Comparison of ENCODE assay signal across 32 cellular contexts in genomic region chr9:136650648-136651047, GRCh38. TPM values are rescaled to one million over a fixed set of nuclear protein-coding genes. Genes with fewer than 3 reads are reported as not detected.
DNase-seq lines count a peak whose midpoint lies in the region; ATAC-seq, FAIRE-seq and TF ChIP-seq lines count a peak whose summit lies in the region.
"Had no signal": no experiment of that assay in that cellular context is flagged by ENCODE, and none has a peak within 500 bp of the region (broad histone marks: within the 10 kb centered on the region; RNA-seq: fewer than 3 reads in every experiment).

No MANE protein-coding gene starts in this region.

- peak; percentile 59 for DNase-seq in GM12865 (ENCODE audit: low read depth)
- peak; percentile 37 for DNase-seq in Kasumi-1 (lab: John Stamatoyannopoulos, UW)
- peak; percentile 55 for DNase-seq in GM12878 (ENCODE audit: low read depth, low spot score)
- no peak for DNase-seq in stimulated activated naive B cell treated with anti-CD40 and anti-IgM and Interleukin-4, amounts not matched to agents 10 μg/mL and 1 μg/mL and 100 μg/mL, for 72 hours
- DNase-seq in CD4-positive, alpha-beta T cell: no peak
- no peak for DNase-seq in NCI-H1436 (lab: John Stamatoyannopoulos, UW)
- no peak for DNase-seq in GM19239 (ENCODE audit: insufficient read length, low spot score)
- DNase-seq: activated CD4-positive, alpha-beta T cell treated with anti-CD3 and anti-CD28 coated beads, Interleukin-2, amount 50 U/mL, for 48 hours; activated CD8-positive, alpha-beta memory T cell treated with anti-CD3 and anti-CD28 coated beads, Interleukin-2, amount 50 U/mL, for 4 hours; activated naive CD4-positive, alpha-beta T cell treated with Interleukin-2 at 50 U/mL for 16 hours; C1 segment of cervical spinal cord; colonic mucosa; DMS79; effector CD8-positive, alpha-beta T cell; GDM1; Karpas-422; left lung; NCI-H146; NCI-H345; NCI-H69; SIG-M5; sigmoid colon; stimulated activated CD4-positive, alpha-beta T cell treated with anti-CD3 and anti-CD28 coated beads, Interleukin-12 subunit alpha, Interleukin-12 subunit beta, amount 100 ng/mL, for 4 hours; stimulated activated CD4-positive, alpha-beta T cell treated with anti-CD3 and anti-CD28 coated beads, Interleukin-4, amount 100 ng/mL, for 1 hour; T1000; tibial artery had no signal

- H3K27me3 ChIP-seq in GM12878 (replicated peaks in 1 of 2; ENCODE audit: control insufficient read depth in 2 of 2, insufficient read depth in 2 of 2, low read length in 1 of 2): peaks cover 1 to 5% of the 10 kb centered on the region in 2 experiments; a peak in 3 of 4 replicates
- peaks cover 35% of the 10 kb centered on the region for H3K27me3 ChIP-seq in CD4-positive, alpha-beta T cell (ENCODE audit: control insufficient read depth, insufficient read depth, low read length)

- CTCF ChIA-PET in GM12878 (lab: Yijun Ruan, JAX): interaction anchor here (1.0 kb wide), 3 partner anchors 13 to 163 kb away, joined by 3 read pairs; no protein-coding TSS in a partner anchor
- CTCF ChIA-PET in CD4-positive, alpha-beta T cell (lab: Charles Lee): no interaction called here

- H3K9me3 ChIP-seq in GM12878 (replicated peaks; ENCODE audit: control insufficient read depth, insufficient read depth, low read length): no peaks in the 10 kb centered on the region
- no peaks in the 10 kb centered on the region for H3K9me3 ChIP-seq in CD4-positive, alpha-beta T cell (ENCODE audit: control insufficient read depth, low read length)
- H3K9me3 ChIP-seq: colonic mucosa, left lung, neutrophil, sigmoid colon, tibial artery had no signal

- no peak for TF ChIP-seq RAD21 in GM12878 (IDR thresholded peaks at IDR 0.05; ENCODE audit: insufficient read depth, low read depth, low read length)

- RAD21 ChIA-PET in GM12878 (lab: Charles Lee; ENCODE audit: unreplicated experiment): interaction anchor here (0.6 kb wide), 1 partner anchor 396 kb away, joined by 3 read pairs; no protein-coding TSS in a partner anchor

- SMC1A ChIA-PET in GM12878 (lab: Charles Lee; ENCODE audit: uncharacterized antibody, unreplicated experiment): interaction anchor here (0.6 kb wide), 1 partner anchor 146 kb away, joined by 3 read pairs; the partner anchor contains the start of gene CCDC183

- H3K4me1 Mint-ChIP-seq in stimulated activated naive B cell treated with anti-CD40 and anti-IgM and Interleukin-4, amounts not matched to agents 10 μg/mL and 1 μg/mL and 100 μg/mL, for 72 hours: peaks cover 13 to 46% of the 10 kb centered on the region in 2 donors
- no peaks in the 10 kb centered on the region for H3K4me1 Mint-ChIP-seq in CD4-positive, alpha-beta T cell (ENCODE audit: low read depth)

- ATAC-seq in GM12878: peak; percentile 64
- peak; percentile 66 to 76 for ATAC-seq in stimulated activated naive B cell treated with anti-CD40 and anti-IgM and Interleukin-4, amounts not matched to agents 10 μg/mL and 1 μg/mL and 100 μg/mL, for 72 hours (replicated peaks)
- no peak for ATAC-seq in CD4-positive, alpha-beta T cell (ENCODE audit: poor library complexity)
- ATAC-seq: activated CD4-positive, CD25-positive, alpha-beta regulatory T cell treated with anti-CD3 and anti-CD28 coated beads, Interleukin-2, amount 50 U/mL, for 24 hours; left lung; Panc1 had no signal

- TF ChIP-seq POLR2A in GM12878 (IDR thresholded peaks at IDR 0.05; ENCODE audit: low read depth, low read length): no peak

- no peaks in the 10 kb centered on the region; the same call in 1 of the 2 replicates for H3K4me1 ChIP-seq in GM12878 (ENCODE audit: control insufficient read depth, insufficient read depth, low read length)
- H3K4me1 ChIP-seq: sigmoid colon, tibial artery had no signal

- TF ChIP-seq CTCF in GM12865 (IDR thresholded peaks at IDR 0.05; ENCODE audit: insufficient read depth, low read depth, low read length, missing control alignments) (no peak), GM12878 (IDR thresholded peaks at IDR 0.05 in 2 of 3, conservative IDR thresholded peaks at IDR 0.05 in 1 of 3; ENCODE audit: control insufficient read depth in 2 of 3, extremely low read depth in 1 of 3, insufficient read depth in 1 of 3, low read depth in 3 of 3, low read length in 3 of 3) (no peak)
- no peak for TF ChIP-seq CTCF in CD4-positive, alpha-beta T cell (IDR thresholded peaks at IDR 0.05)

- no peak overlapping the region for H3K4me3 Mint-ChIP-seq in stimulated activated naive B cell treated with anti-CD40 and anti-IgM and Interleukin-4, amounts not matched to agents 10 μg/mL and 1 μg/mL and 100 μg/mL, for 72 hours
- no peak overlapping the region for H3K4me3 Mint-ChIP-seq in CD4-positive, alpha-beta T cell

- intact Hi-C loops in GM12878 (cut with micrococcal nuclease; ENCODE audit: unreplicated experiment): no loop called here
- intact Hi-C loops in CD4-positive, alpha-beta T cell (cut with DNase I, micrococcal nuclease): no loop called here

- H3K36me3 ChIP-seq in GM12878 (ENCODE audit: control insufficient read depth in 2 of 2, insufficient read depth in 2 of 2, low read length in 1 of 2): no peaks in the 10 kb centered on the region
- H3K36me3 ChIP-seq: colonic mucosa, left lung, neutrophil, sigmoid colon, tibial artery had no signal

- no TSS peak for BruUV-seq in GM12878 (replicated peaks; lab: Mats Ljungman, UMichigan)

- H3K9ac ChIP-seq in GM12878 (ENCODE audit: control insufficient read depth, insufficient read depth, low read length): no peak overlapping the region

- 25% methylated on average over 10 of the region's 10 CpGs for WGBS in GM12878 (ENCODE audit: insufficient coverage, insufficient replicate concordance, low lambda C conversion rate, missing lambda C conversion rate)

- no peak overlapping the region for H3K4me2 ChIP-seq in GM12878 (ENCODE audit: control insufficient read depth, insufficient read depth)

- no peak overlapping the region for H3K27ac ChIP-seq in GM12878 (ENCODE audit: control insufficient read depth, insufficient read depth)
- H3K27ac ChIP-seq in CD4-positive, alpha-beta T cell (ENCODE audit: low read depth, low read length): no peak overlapping the region
- H3K27ac ChIP-seq: colonic mucosa, epithelial cell of prostate, left lung, neutrophil, sigmoid colon, tibial artery had no signal

- no peaks in the 10 kb centered on the region for H4K20me1 ChIP-seq in GM12878 (ENCODE audit: control insufficient read depth, insufficient read depth)

- no peaks in the 10 kb centered on the region for H3K9me3 Mint-ChIP-seq in stimulated activated naive B cell treated with anti-CD40 and anti-IgM and Interleukin-4, amounts not matched to agents 10 μg/mL and 1 μg/mL and 100 μg/mL, for 72 hours
- no peaks in the 10 kb centered on the region for H3K9me3 Mint-ChIP-seq in CD4-positive, alpha-beta T cell

- H3K4me3 ChIP-seq in GM12865 (ENCODE audit: low read depth, low read length) (no peak overlapping the region), GM12878 (no peak overlapping the region)
- H3K4me3 ChIP-seq: colonic mucosa, left lung, sigmoid colon, tibial artery had no signal

- peaks cover 39 to 56% of the 10 kb centered on the region in 2 donors for H3K27me3 Mint-ChIP-seq in stimulated activated naive B cell treated with anti-CD40 and anti-IgM and Interleukin-4, amounts not matched to agents 10 μg/mL and 1 μg/mL and 100 μg/mL, for 72 hours
- peaks cover 34% of the 10 kb centered on the region for H3K27me3 Mint-ChIP-seq in CD4-positive, alpha-beta T cell

- no peaks in the 10 kb centered on the region for H3K36me3 Mint-ChIP-seq in stimulated activated naive B cell treated with anti-CD40 and anti-IgM and Interleukin-4, amounts not matched to agents 10 μg/mL and 1 μg/mL and 100 μg/mL, for 72 hours
- H3K36me3 Mint-ChIP-seq in CD4-positive, alpha-beta T cell (ENCODE audit: low read depth): no peaks in the 10 kb centered on the region

- no peak for TF ChIP-seq EP300 in GM12878 (IDR thresholded peaks at IDR 0.05; ENCODE audit: borderline replicate concordance in 1 of 2, control insufficient read depth in 1 of 2, low read depth in 2 of 2, low read length in 2 of 2)

- no peak overlapping the region for H3K27ac Mint-ChIP-seq in stimulated activated naive B cell treated with anti-CD40 and anti-IgM and Interleukin-4, amounts not matched to agents 10 μg/mL and 1 μg/mL and 100 μg/mL, for 72 hours
- H3K27ac Mint-ChIP-seq in CD4-positive, alpha-beta T cell: no peak overlapping the region

- POLR2A ChIA-PET in GM12878 (lab: Charles Lee): interaction anchor here (0.6 to 0.9 kb wide), 3 partner anchors 10 to 217 kb away, joined by 3 to 5 read pairs (median 4); no protein-coding TSS in a partner anchor
- POLR2A ChIA-PET in CD4-positive, alpha-beta T cell (lab: Charles Lee): no interaction called here

- in situ Hi-C loops in GM12878 (cut with MboI): no loop called here

- FAIRE-seq in GM12878 (lab: Jason Lieb, UNC): no peak
- no peak for FAIRE-seq in GM19239 (lab: Jason Lieb, UNC)
- FAIRE-seq: H54, islet of Langerhans had no signal

- H2AFZ ChIP-seq in GM12878 (ENCODE audit: control insufficient read depth, low read depth, low read length): no peak overlapping the region

- no peaks in the 10 kb centered on the region for H3K79me2 ChIP-seq in GM12878 (ENCODE audit: control insufficient read depth, insufficient read depth, low read length)

RNA-seq across cellular contexts. Expression of gene EGFL7, which starts 12.1 kb away (rescaled TPM):
- total RNA-seq in GM12878 (2013; cell fraction: nucleolus; rRNA removed): not detected in 2 replicates
- total RNA-seq in GM12878 (2014; rRNA removed) (0.06 and 0.16 TPM in 2 replicates), GM12878 (2014; rRNA removed; fragmentation: Illumina TruSeq; extraction: Trizol) (not detected in 2 replicates), GM12878 (2021) (0.46 and 0.64 TPM in 2 replicates)
- polyA plus RNA-seq in GM12878 (2011; ENCODE audit: low read depth): not detected
- polyA plus RNA-seq in GM12878 (2011; rRNA removed) (0.06 and 0.11 TPM in 2 replicates), GM12878 (2014; fragmentation: Illumina TruSeq; extraction: Trizol) (not detected in 2 replicates), GM12878 (2014; fragmentation: Nextera tagmentation; extraction: Ambion mirVana) (not detected), GM12878 (2014; rRNA removed) (0.27 TPM in 1 of 2 replicates, not detected in the other), GM12878 (2016; fragmentation: Nextera tagmentation; extraction: Ambion mirVana) (under 1 TPM in 1 of 2 experiments, not detected in 1; 0.19 TPM)
- polyA plus RNA-seq in GM12878 (2011; cell fraction: cytosol; rRNA removed): 0.20 and 0.30 TPM in 2 replicates
- polyA plus RNA-seq in GM12878 (2011; cell fraction: nucleus; rRNA removed): 0.41 and 0.51 TPM in 2 replicates
- 0.16 and 0.39 TPM in 2 replicates for polyA plus RNA-seq in GM12878 (2012)
- 0.36 TPM in 1 of 2 replicates, not detected in the other for polyA minus RNA-seq in GM12878 (2011; rRNA and poly(A)+ RNA removed)
- polyA minus RNA-seq in GM12878 (2011; cell fraction: cytosol; rRNA and poly(A)+ RNA removed): 0.94 and 1.2 TPM in 2 replicates
- polyA minus RNA-seq in GM12878 (2011; cell fraction: nucleus; rRNA and poly(A)+ RNA removed): 0.96 TPM in 1 of 2 replicates, not detected in the other
- total RNA-seq in CD4-positive, alpha-beta T cell: not detected

RNA-seq across cellular contexts. Expression of gene AGPAT2, which starts 36.6 kb away (rescaled TPM):
- total RNA-seq in GM12878 (2013; cell fraction: nucleolus; rRNA removed): 16.2 and 18.7 TPM in 2 replicates
- total RNA-seq in GM12878 (2014; rRNA removed) (16.2 and 18.9 TPM in 2 replicates), GM12878 (2014; rRNA removed; fragmentation: Illumina TruSeq; extraction: Trizol) (6.8 and 7.1 TPM in 2 replicates), GM12878 (2021) (22.5 TPM in 2 replicates)
- 3.2 TPM for polyA plus RNA-seq in GM12878 (2011; ENCODE audit: low read depth)
- polyA plus RNA-seq in GM12878 (2011; rRNA removed) (6.5 and 17.5 TPM in 2 replicates), GM12878 (2014; fragmentation: Illumina TruSeq; extraction: Trizol) (0.92 and 6.0 TPM in 2 replicates), GM12878 (2014; fragmentation: Nextera tagmentation; extraction: Ambion mirVana) (under 1 TPM; 0.10 to 0.47 TPM), GM12878 (2014; rRNA removed) (25.4 and 28.5 TPM in 2 replicates), GM12878 (2016; fragmentation: Nextera tagmentation; extraction: Ambion mirVana) (10 to 100 TPM; 19.5 to 23.7 TPM)
- 26.4 and 33.7 TPM in 2 replicates for polyA plus RNA-seq in GM12878 (2011; cell fraction: cytosol; rRNA removed)
- polyA plus RNA-seq in GM12878 (2011; cell fraction: nucleus; rRNA removed): 27.6 and 27.8 TPM in 2 replicates
- polyA plus RNA-seq in GM12878 (2012): 13.6 and 14.9 TPM in 2 replicates
- polyA minus RNA-seq in GM12878 (2011; rRNA and poly(A)+ RNA removed): 11.4 and 17.3 TPM in 2 replicates
- 7.8 and 9.6 TPM in 2 replicates for polyA minus RNA-seq in GM12878 (2011; cell fraction: cytosol; rRNA and poly(A)+ RNA removed)
- polyA minus RNA-seq in GM12878 (2011; cell fraction: nucleus; rRNA and poly(A)+ RNA removed): 7.3 and 8.8 TPM in 2 replicates
- 1 to 10 TPM; 3.6 to 4.0 TPM for total RNA-seq in CD4-positive, alpha-beta T cell

Comparison
In these comparisons a context has a peak if more than half of its experiments do, and no peak if none do; other contexts are left out.
1. DNase-seq: peak in GM12865 (single experiment), Kasumi-1 (2 of 2) and GM12878 (single experiment); none in stimulated activated naive B cell treated with anti-CD40 and anti-IgM and Interleukin-4, amounts not matched to agents 10 μg/mL and 1 μg/mL and 100 μg/mL, for 72 hours (single experiment), CD4-positive, alpha-beta T cell (0 of 10), NCI-H1436 (single experiment) and GM19239 (single experiment).